9 cellular contexts compared by ENCODE assay signal in genomic region chrX:135572436-135572835, GRCh38. TPM values are rescaled to one million over a fixed set of nuclear protein-coding genes. Genes with fewer than 3 reads are reported as not detected.
DNase-seq lines count a peak whose midpoint lies in the region; ATAC-seq and TF ChIP-seq lines count a peak whose summit lies in the region.
"Had no signal": no experiment of that assay in that cellular context is flagged by ENCODE, and none has a peak within 500 bp of the region (broad histone marks: within the 10 kb centered on the region; RNA-seq: fewer than 3 reads in every experiment).

No MANE protein-coding gene starts in this region.

- TF ChIP-seq EP300 in transverse colon (IDR thresholded peaks at IDR 0.05; ENCODE audit: low read depth), result no peak

- WGBS in transverse colon (ENCODE audit: low coverage in 1 of 2), 2 donors, result 71 to 100% methylated on average over 1 to 2 of the region's 2 CpGs

- ATAC-seq in left ventricle myocardium superior, result no peak

- H3K4me3 ChIP-seq in cardiac muscle cell, result no peak overlapping the region
- no peak overlapping the region for H3K4me3 ChIP-seq in Peyer's patch
- no peak overlapping the region for H3K4me3 ChIP-seq in fibroblast of pulmonary artery (replicated peaks; ENCODE audit: low read depth, low read length)
- H3K4me3 ChIP-seq in transverse colon, result no peak overlapping the region

- DNase-seq in cardiac muscle cell (ENCODE audit: low read depth in 1 of 2, low spot score in 1 of 2) (peak in 1 of 2 donors; percentile 1), left ventricle myocardium superior (no peak), Peyer's patch (no peak), fibroblast of pulmonary artery (ENCODE audit: low read depth) (peak; percentile 5), transverse colon (no peak), AML-193 (lab: John Stamatoyannopoulos, UW) (no peak), posterior vena cava (ENCODE audit: low spot score) (no peak)
- DNase-seq in stimulated activated naive CD4-positive, alpha-beta T cell treated with Interleukin-2 at 50 U/mL for 16 hours (lab: John Stamatoyannopoulos, UW), result no peak
- DNase-seq: NCI-H1694 had no signal

- TF ChIP-seq POLR2A in Peyer's patch (IDR thresholded peaks at IDR 0.05) (no peak), transverse colon (IDR thresholded peaks at IDR 0.05) (no peak)

- TF ChIP-seq CTCF in cardiac muscle cell (IDR thresholded peaks at IDR 0.05; ENCODE audit: low read depth, low read length) (peak; percentile 40), Peyer's patch (IDR thresholded peaks at IDR 0.05) (peak in 4 of 6 experiments; percentile 32 to 45 (median 40)), fibroblast of pulmonary artery (IDR thresholded peaks at IDR 0.05; ENCODE audit: low read length, missing control alignments) (peak; percentile 48), transverse colon (IDR thresholded peaks at IDR 0.05) (peak; percentile 26 to 36 (median 31))

- no peaks in the 10 kb centered on the region for H3K36me3 ChIP-seq in cardiac muscle cell
- no peaks in the 10 kb centered on the region for H3K36me3 ChIP-seq in Peyer's patch
- H3K36me3 ChIP-seq in transverse colon, result no peaks in the 10 kb centered on the region

- H3K4me1 ChIP-seq in cardiac muscle cell (ENCODE audit: low read depth) (peaks cover 4% of the 10 kb centered on the region), Peyer's patch (no peaks in the 10 kb centered on the region), transverse colon (no peaks in the 10 kb centered on the region)

- H3K9me3 ChIP-seq in cardiac muscle cell (ENCODE audit: low read depth), result no peaks in the 10 kb centered on the region
- no peaks in the 10 kb centered on the region for H3K9me3 ChIP-seq in Peyer's patch
- H3K9me3 ChIP-seq in transverse colon, result no peaks in the 10 kb centered on the region

- H3K27ac ChIP-seq in cardiac muscle cell (no peak overlapping the region), Peyer's patch (no peak overlapping the region), transverse colon (no peak overlapping the region)

- H3K27me3 ChIP-seq in cardiac muscle cell, result no peaks in the 10 kb centered on the region
- H3K27me3 ChIP-seq in Peyer's patch, result no peaks in the 10 kb centered on the region
- H3K27me3 ChIP-seq in transverse colon, result no peaks in the 10 kb centered on the region

- in situ Hi-C loops in transverse colon (cut with MboI; ENCODE audit: low pct_ligation_motif_present in 1 of 4, low pct_unique_long_range_greater_than_20kb in 1 of 4, low sequenced_read_pairs in 3 of 4), result loop anchor here in 1 of 4 donors (10.0 kb wide), 1 partner anchor 88 kb away; no protein-coding TSS in a partner anchor

- intact Hi-C loops in left ventricle myocardium superior (cut with micrococcal nuclease) (loop anchor here (10.0 kb wide), 1 partner anchor 88 kb away; no protein-coding TSS in a partner anchor), transverse colon (cut with DNase I; ENCODE audit: low total_unique reads) (no loop called here), posterior vena cava (cut with DNase I) (no loop called here)

RNA-seq across cellular contexts. Expression of gene INTS6L, which starts 52.0 kb away (rescaled TPM):
- 34.1 and 49.3 TPM in 2 replicates for total RNA-seq in cardiac muscle cell
- 21.2 and 34.4 TPM in 2 replicates for polyA plus RNA-seq in cardiac muscle cell
- total RNA-seq in left ventricle myocardium superior, result 3.2 TPM
- 10 to 100 TPM in 3 of 4 donors, 1 to 10 TPM in 1; 8.2 to 71.8 (median 11.4) TPM for total RNA-seq in Peyer's patch
- total RNA-seq in transverse colon, result 100 to 1,000 TPM in 1 of 4 donors, 10 to 100 TPM in 3; 23.5 to 195 (median 44.4) TPM
- total RNA-seq in posterior vena cava, result 1 to 10 TPM; 8.2 to 9.1 TPM
